In genomic region chr22:35308480-35308945, GRCh38 we compare ENCODE assay signal across 11 cellular contexts. TPM values are rescaled to one million over a fixed set of nuclear protein-coding genes. Genes with fewer than 3 reads are reported as not detected.
A peak's percentile ranks its signal among the peaks of the same experiment; 100 is the strongest.
DNase-seq lines count a peak whose midpoint lies in the region; ATAC-seq and TF ChIP-seq lines count a peak whose summit lies in the region.
"Had no signal": no experiment of that assay in that cellular context is flagged by ENCODE, and none has a peak within 500 bp of the region (broad histone marks: within the 10 kb centered on the region; RNA-seq: fewer than 3 reads in every experiment).

No MANE protein-coding gene starts in this region.

- H3K4me3 ChIP-seq in CD4-positive, CD25-positive, alpha-beta regulatory T cell (ENCODE audit: low read depth, low read length), result peak overlapping the region; percentile 62
- H3K4me3 ChIP-seq in hepatocyte (no peak overlapping the region), mucosa of descending colon (no peak overlapping the region)
- H3K4me3 ChIP-seq: ascending aorta had no signal

- H3K4me2 ChIP-seq in hepatocyte, result no peak overlapping the region

- no peaks in the 10 kb centered on the region for H3K27me3 Mint-ChIP-seq in CD4-positive, CD25-positive, alpha-beta regulatory T cell
- H3K27me3 Mint-ChIP-seq in activated B cell treated with CpG ODN at 0.5 μM for 24 hours, result no peaks in the 10 kb centered on the region

- H3K9me3 Mint-ChIP-seq in CD4-positive, CD25-positive, alpha-beta regulatory T cell, result peaks cover 0 to 2% (median 0%) of the 10 kb centered on the region in 7 donors
- H3K9me3 Mint-ChIP-seq in activated B cell treated with CpG ODN at 0.5 μM for 24 hours, result no peaks in the 10 kb centered on the region

- intact Hi-C loops in activated B cell treated with CpG ODN at 0.5 μM for 24 hours (cut with micrococcal nuclease), result loop anchor here (1.0 kb wide), 1 partner anchor 9 kb away; the partner anchor contains the start of gene TOM1
- intact Hi-C loops in mucosa of descending colon (cut with DNase I, micrococcal nuclease), result no loop called here

- H3K27me3 ChIP-seq in CD4-positive, CD25-positive, alpha-beta regulatory T cell (ENCODE audit: control insufficient read depth, insufficient read depth, low read length), result no peaks in the 10 kb centered on the region
- H3K27me3 ChIP-seq in hepatocyte, result no peaks in the 10 kb centered on the region
- H3K27me3 ChIP-seq: ascending aorta had no signal

- peak overlapping the region; percentile 62 for H3K27ac ChIP-seq in CD4-positive, CD25-positive, alpha-beta regulatory T cell (ENCODE audit: insufficient read depth, low read length, poor library complexity, severe bottlenecking)
- no peak overlapping the region for H3K27ac ChIP-seq in hepatocyte
- H3K27ac ChIP-seq: ascending aorta had no signal

- CTCF ChIA-PET in activated B cell treated with CpG ODN at 0.5 μM for 24 hours (lab: Charles Lee), result no interaction called here

- peak in 1 of 2 donors; percentile 20 for ATAC-seq in CD4-positive, CD25-positive, alpha-beta regulatory T cell (ENCODE audit: low read depth in 2 of 2)
- ATAC-seq in GM19035 (IDR thresholded peaks at IDR 0.05; ENCODE audit: unreplicated experiment), result peak; percentile 36
- peak; percentile 39 for ATAC-seq in HG03045 (IDR thresholded peaks at IDR 0.05; ENCODE audit: unreplicated experiment)
- peak; percentile 22 for ATAC-seq in activated B cell treated with CpG ODN at 0.5 μM for 24 hours (ENCODE audit: low read depth)
- ATAC-seq in mucosa of descending colon, result no peak
- ATAC-seq: SK-N-SH treated with all-trans-retinoic acid at 6 μM for 48 hours had no signal

- peaks cover 79% of the 10 kb centered on the region for H3K79me2 ChIP-seq in hepatocyte

- peaks cover 85% of the 10 kb centered on the region for H3K4me1 ChIP-seq in CD4-positive, CD25-positive, alpha-beta regulatory T cell (ENCODE audit: control insufficient read depth, insufficient read depth, low read length, poor library complexity, severe bottlenecking)
- H3K4me1 ChIP-seq in hepatocyte (ENCODE audit: insufficient read depth) (peaks cover 31% of the 10 kb centered on the region), mucosa of descending colon (ENCODE audit: low read depth) (peaks cover 37% of the 10 kb centered on the region)

- no peaks in the 10 kb centered on the region for H3K9me3 ChIP-seq in CD4-positive, CD25-positive, alpha-beta regulatory T cell (ENCODE audit: control insufficient read depth in 2 of 2, low read length in 2 of 2)
- H3K9me3 ChIP-seq in hepatocyte (ENCODE audit: low read depth), result no peaks in the 10 kb centered on the region
- no peaks in the 10 kb centered on the region for H3K9me3 ChIP-seq in mucosa of descending colon
- H3K9me3 ChIP-seq: ascending aorta had no signal

- H2AFZ ChIP-seq in hepatocyte, result no peak overlapping the region

- no peaks in the 10 kb centered on the region for H3K36me3 ChIP-seq in CD4-positive, CD25-positive, alpha-beta regulatory T cell (ENCODE audit: control insufficient read depth, insufficient read depth, low read length)
- no peaks in the 10 kb centered on the region for H3K36me3 ChIP-seq in hepatocyte (replicated peaks; ENCODE audit: insufficient read depth, low read depth)
- no peaks in the 10 kb centered on the region for H3K36me3 ChIP-seq in mucosa of descending colon (ENCODE audit: low read depth)
- H3K36me3 ChIP-seq: ascending aorta had no signal

- H3K9me2 ChIP-seq in hepatocyte (replicated peaks; ENCODE audit: insufficient read depth), result no peaks in the 10 kb centered on the region

- TF ChIP-seq CTCF in activated B cell treated with CpG ODN at 0.5 μM for 24 hours (IDR thresholded peaks at IDR 0.05) (no peak), hepatocyte (IDR thresholded peaks at IDR 0.05; ENCODE audit: poor library complexity) (no peak), mucosa of descending colon (IDR thresholded peaks at IDR 0.05) (no peak)

- POLR2A ChIA-PET in activated B cell treated with CpG ODN at 0.5 μM for 24 hours (lab: Charles Lee), result interaction anchor here (0.6 to 2.8 kb wide), 3 partner anchors 9 to 88 kb away, joined by 3 to 22 read pairs (median 5); partner anchors contain the start of gene TOM1

- H3K4me3 Mint-ChIP-seq in CD4-positive, CD25-positive, alpha-beta regulatory T cell, result peak overlapping the region; percentile 73 to 82 (median 77)
- peak overlapping the region; percentile 64 for H3K4me3 Mint-ChIP-seq in activated B cell treated with CpG ODN at 0.5 μM for 24 hours

- 95% methylated on average over 5 of the region's 5 CpGs for WGBS in hepatocyte (ENCODE audit: low lambda C conversion rate, missing lambda C conversion rate)

- H4K20me1 ChIP-seq in hepatocyte (ENCODE audit: insufficient read depth, poor library complexity, severe bottlenecking), result peaks cover 19% of the 10 kb centered on the region

- peaks cover 9% of the 10 kb centered on the region for H3K36me3 Mint-ChIP-seq in CD4-positive, CD25-positive, alpha-beta regulatory T cell
- peaks cover 5% of the 10 kb centered on the region for H3K36me3 Mint-ChIP-seq in activated B cell treated with CpG ODN at 0.5 μM for 24 hours (ENCODE audit: low read depth)

- DNase-seq in CD4-positive, CD25-positive, alpha-beta regulatory T cell, result peak in 1 of 3 donors; percentile 54
- DNase-seq in activated B cell treated with CpG ODN at 0.5 μM for 24 hours (no peak), hepatocyte (ENCODE audit: low spot score) (no peak), NCI-H1694 (lab: John Stamatoyannopoulos, UW) (no peak), cortex of kidney (lab: John Stamatoyannopoulos, UW) (no peak), mucosa of descending colon (no peak)
- DNase-seq: EL had no signal

- peak overlapping the region; percentile 86 to 93 (median 88) for H3K27ac Mint-ChIP-seq in CD4-positive, CD25-positive, alpha-beta regulatory T cell
- H3K27ac Mint-ChIP-seq in activated B cell treated with CpG ODN at 0.5 μM for 24 hours, result peak overlapping the region; percentile 81

- H3K4me1 Mint-ChIP-seq in CD4-positive, CD25-positive, alpha-beta regulatory T cell, result peaks cover 32 to 99% (median 75%) of the 10 kb centered on the region in 4 donors
- peaks cover 69% of the 10 kb centered on the region for H3K4me1 Mint-ChIP-seq in activated B cell treated with CpG ODN at 0.5 μM for 24 hours

RNA-seq across cellular contexts. Expression of gene TOM1, which starts 8.8 kb away (rescaled TPM):
- total RNA-seq in CD4-positive, CD25-positive, alpha-beta regulatory T cell, result 194 TPM
- 10 to 100 TPM; 54.8 to 73.4 (median 64.9) TPM for polyA plus RNA-seq in CD4-positive, CD25-positive, alpha-beta regulatory T cell
- total RNA-seq in activated B cell treated with CpG ODN at 0.5 μM for 24 hours (32.2 and 40.8 TPM in 2 replicates), hepatocyte (108 and 110 TPM in 2 replicates), mucosa of descending colon (10 to 100 TPM; 59.8 to 74.7 (median 60.2) TPM)
- polyA plus RNA-seq in hepatocyte, result 105 and 114 TPM in 2 replicates

RNA-seq across cellular contexts. Expression of gene HMGXB4, which starts 51.2 kb away (rescaled TPM):
- 48.4 TPM for total RNA-seq in CD4-positive, CD25-positive, alpha-beta regulatory T cell
- polyA plus RNA-seq in CD4-positive, CD25-positive, alpha-beta regulatory T cell, result 10 to 100 TPM; 16.1 to 19.7 (median 17.3) TPM
- total RNA-seq in activated B cell treated with CpG ODN at 0.5 μM for 24 hours (22.5 and 24.8 TPM in 2 replicates), hepatocyte (17.4 and 19.0 TPM in 2 replicates), mucosa of descending colon (10 to 100 TPM; 18.1 to 21.7 (median 21.6) TPM)
- polyA plus RNA-seq in hepatocyte, result 15.6 and 17.2 TPM in 2 replicates
